In the genomic region with DNA sequence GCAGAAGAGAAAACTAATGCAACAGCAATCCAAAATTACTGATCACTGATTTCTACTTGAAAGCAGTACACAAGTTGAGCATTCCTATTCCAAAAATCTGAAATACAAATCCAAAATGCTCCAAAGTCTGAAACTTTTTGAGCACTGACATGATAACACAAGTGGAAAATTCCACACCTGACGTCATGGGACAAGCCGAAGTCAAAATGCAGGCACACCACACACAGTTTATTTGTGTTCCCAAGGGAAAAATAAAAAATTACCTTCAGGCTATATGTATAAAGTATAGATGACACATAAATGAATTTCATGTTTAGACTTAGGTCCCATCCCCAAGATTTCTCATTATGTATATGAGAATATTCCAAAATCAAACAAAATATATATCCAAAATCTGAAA, we compare ENCODE assay signal across 25 cellular contexts.
"Had no signal": no experiment of that assay in that cellular context is flagged by ENCODE, and none has a peak within 500 bp of the region (broad histone marks: within the 10 kb centered on the region; RNA-seq: fewer than 3 reads in every experiment).

No MANE protein-coding gene starts in this region.

- H3K27ac ChIP-seq: left lung, lower lobe of right lung, parathyroid adenoma, right atrium auricular region, right lobe of liver, tibial nerve, uterus had no signal

- ATAC-seq: left colon; left lung; lower lobe of right lung; naive thymus-derived CD8-positive, alpha-beta T cell; right lobe of liver; stimulated activated memory B cell treated with anti-CD40 and anti-IgM and Interleukin-4, amounts not matched to agents 10 μg/mL and 1 μg/mL and 100 μg/mL, for 72 hours; stimulated activated naive CD8-positive, alpha-beta T cell treated with anti-CD3 and anti-CD28 coated beads, Interleukin-15, amount 100 ng/mL, for 72 hours had no signal

- FAIRE-seq: kidney had no signal

- H3K4me2 ChIP-seq: smooth muscle cell had no signal

- H3K4me3 ChIP-seq: left lung, lower lobe of right lung, right atrium auricular region, right lobe of liver, smooth muscle cell, tibial nerve, uterus had no signal

- H2AFZ ChIP-seq: parathyroid adenoma had no signal

- H3K4me1 Mint-ChIP-seq: naive thymus-derived CD8-positive, alpha-beta T cell; nephron; stimulated activated memory B cell treated with anti-CD40 and anti-IgM and Interleukin-4, amounts not matched to agents 10 μg/mL and 1 μg/mL and 100 μg/mL, for 72 hours; stimulated activated naive CD8-positive, alpha-beta T cell treated with anti-CD3 and anti-CD28 coated beads, Interleukin-15, amount 100 ng/mL, for 72 hours had no signal

- H3K9me3 ChIP-seq: lower lobe of right lung, right lobe of liver had no signal

- H3K9me3 Mint-ChIP-seq: type B pancreatic cell had no signal

- H3K27ac Mint-ChIP-seq: naive thymus-derived CD8-positive, alpha-beta T cell; nephron; stimulated activated memory B cell treated with anti-CD40 and anti-IgM and Interleukin-4, amounts not matched to agents 10 μg/mL and 1 μg/mL and 100 μg/mL, for 72 hours; stimulated activated naive CD8-positive, alpha-beta T cell treated with anti-CD3 and anti-CD28 coated beads, Interleukin-15, amount 100 ng/mL, for 72 hours; type B pancreatic cell had no signal

- H3K27me3 ChIP-seq: left lung, right atrium auricular region, right lobe of liver, tibial nerve, uterus had no signal

- H3K36me3 Mint-ChIP-seq: stimulated activated memory B cell treated with anti-CD40 and anti-IgM and Interleukin-4, amounts not matched to agents 10 μg/mL and 1 μg/mL and 100 μg/mL, for 72 hours had no signal

- H3K9ac ChIP-seq: parathyroid adenoma had no signal

- H3K27me3 Mint-ChIP-seq: stimulated activated memory B cell treated with anti-CD40 and anti-IgM and Interleukin-4, amounts not matched to agents 10 μg/mL and 1 μg/mL and 100 μg/mL, for 72 hours; stimulated activated naive CD8-positive, alpha-beta T cell treated with anti-CD3 and anti-CD28 coated beads, Interleukin-15, amount 100 ng/mL, for 72 hours; type B pancreatic cell had no signal

- H3K4me1 ChIP-seq: left lung, lower lobe of right lung, parathyroid adenoma, right atrium auricular region, right lobe of liver, uterus had no signal

- H3K4me3 Mint-ChIP-seq: naive thymus-derived CD8-positive, alpha-beta T cell; nephron; neural crest cell; stimulated activated memory B cell treated with anti-CD40 and anti-IgM and Interleukin-4, amounts not matched to agents 10 μg/mL and 1 μg/mL and 100 μg/mL, for 72 hours; stimulated activated naive CD8-positive, alpha-beta T cell treated with anti-CD3 and anti-CD28 coated beads, Interleukin-15, amount 100 ng/mL, for 72 hours; type B pancreatic cell had no signal

- H3K36me3 ChIP-seq: left lung, lower lobe of right lung, right atrium auricular region, right lobe of liver, uterus had no signal

- H3K79me2 ChIP-seq: parathyroid adenoma had no signal

- DNase-seq: kidney; left colon; left lung; lower lobe of right lung; mammary epithelial cell; mesenchymal stem cell; naive thymus-derived CD8-positive, alpha-beta T cell; nucleus accumbens; right lobe of liver; stimulated activated CD4-positive, alpha-beta T cell treated with anti-CD3 and anti-CD28 coated beads, Interleukin-1b, Interleukin-23, amount 100 ng/mL, for 48 hours; stimulated activated CD4-positive, alpha-beta T cell treated with anti-CD3 and anti-CD28 coated beads, Interleukin-2, amount 100 ng/mL, for 48 hours; stimulated activated CD4-positive, alpha-beta T cell treated with anti-CD3 and anti-CD28 coated beads, Interleukin-4, amount 100 ng/mL, for 4 hours; stimulated activated CD8-positive, alpha-beta memory T cell treated with anti-CD3 and anti-CD28 coated beads, Interleukin-4, amount 100 ng/mL, for 48 hours; stimulated activated naive CD4-positive, alpha-beta T cell treated with Interleukin-2 at 50 U/mL for 16 hours; stimulated activated naive CD8-positive, alpha-beta T cell treated with anti-CD3 and anti-CD28 coated beads, Interleukin-15, amount 100 ng/mL, for 72 hours; substantia nigra; uterus had no signal
